8 cellular contexts compared by ENCODE assay signal in genomic region chr10:77428776-77429395, GRCh38.
DNase-seq lines count a peak whose midpoint lies in the region; ATAC-seq, FAIRE-seq and TF ChIP-seq lines count a peak whose summit lies in the region.
"Had no signal": no experiment of that assay in that cellular context is flagged by ENCODE, and none has a peak within 500 bp of the region (broad histone marks: within the 10 kb centered on the region; RNA-seq: fewer than 3 reads in every experiment).

No MANE protein-coding gene starts in this region.

- ATAC-seq in SK-N-SH treated with all-trans-retinoic acid at 6 μM for 48 hours: peak; percentile 84

- no peaks in the 10 kb centered on the region for H3K4me1 ChIP-seq in left ventricle myocardium inferior

- H3K27me3 ChIP-seq in H7 (ENCODE audit: control insufficient read depth, insufficient read depth, low read length) (no peaks in the 10 kb centered on the region), left ventricle myocardium inferior (ENCODE audit: low read depth) (peaks cover 65% of the 10 kb centered on the region)

- H3K27ac ChIP-seq in left ventricle myocardium inferior (replicated peaks): no peak overlapping the region
- H3K27ac ChIP-seq: epithelial cell of prostate had no signal

- no peaks in the 10 kb centered on the region for H3K9me3 ChIP-seq in left ventricle myocardium inferior (replicated peaks)

- no peak for FAIRE-seq in GM19239 (lab: Jason Lieb, UNC)

- intact Hi-C loops in left ventricle myocardium inferior (cut with micrococcal nuclease): no loop called here

- DNase-seq in H7 (peak; percentile 57), left ventricle myocardium inferior (no peak), stromal cell of bone marrow (ENCODE audit: low read depth) (peak; percentile 69), GM19239 (ENCODE audit: insufficient read length, low spot score) (no peak), NOMO-1 treated with DMSO at 0.1 percent for 48 hours (lab: John Stamatoyannopoulos, UW; ENCODE audit: unreplicated experiment) (no peak)
- no peak for DNase-seq in stimulated activated CD4-positive, alpha-beta T cell treated with anti-CD3 and anti-CD28 coated beads, Interleukin-2, amount 100 ng/mL, for 48 hours

- no peak overlapping the region for H3K4me3 ChIP-seq in H7 (ENCODE audit: insufficient read depth, low read depth, low read length)
- H3K4me3 ChIP-seq in left ventricle myocardium inferior: no peak overlapping the region

- TF ChIP-seq CTCF in left ventricle myocardium inferior (IDR thresholded peaks at IDR 0.05; ENCODE audit: borderline replicate concordance): peak; percentile 66

- H3K36me3 ChIP-seq in H7 (replicated peaks; ENCODE audit: control insufficient read depth, insufficient read depth, low read length): no peaks in the 10 kb centered on the region
- H3K36me3 ChIP-seq in left ventricle myocardium inferior: no peaks in the 10 kb centered on the region

TF ChIP-seq in SK-N-SH treated with all-trans-retinoic acid at 6 μM for 48 hours, 23 proteins besides CTCF, POLR2A, EP300 and RAD21:
- TF ChIP-seq GLIS3 (CRISPR knock-in tag; IDR thresholded peaks at IDR 0.05) (no peak), CREB5 (CRISPR knock-in tag; IDR thresholded peaks at IDR 0.05; ENCODE audit: low read depth) (no peak), ARNTL (CRISPR knock-in tag; IDR thresholded peaks at IDR 0.05; ENCODE audit: borderline replicate concordance, low read depth) (no peak), ESRRG (CRISPR knock-in tag; IDR thresholded peaks at IDR 0.05) (no peak), ZC3H10 (CRISPR knock-in tag; IDR thresholded peaks at IDR 0.05) (no peak), OSR1 (CRISPR knock-in tag; IDR thresholded peaks at IDR 0.05) (no peak), ZNF8 (CRISPR knock-in tag; IDR thresholded peaks at IDR 0.05) (no peak), RARB (CRISPR knock-in tag; IDR thresholded peaks at IDR 0.05) (no peak), TCF4 (CRISPR knock-in tag; IDR thresholded peaks at IDR 0.05; ENCODE audit: borderline replicate concordance) (no peak), POU6F1 (CRISPR knock-in tag; IDR thresholded peaks at IDR 0.05; ENCODE audit: borderline replicate concordance, low read depth) (no peak)

Comparison
In these comparisons a context has a peak if more than half of its experiments do, and no peak if none do; other contexts are left out.
1. DNase-seq: peak in H7 (single experiment) and stromal cell of bone marrow (single experiment); none in left ventricle myocardium inferior (single experiment), GM19239 (single experiment), stimulated activated CD4-positive, alpha-beta T cell treated with anti-CD3 and anti-CD28 coated beads, Interleukin-2, amount 100 ng/mL, for 48 hours (0 of 2) and NOMO-1 treated with DMSO at 0.1 percent for 48 hours (single experiment).